ENCODE assay signal across 8 cellular contexts in the genomic region with DNA sequence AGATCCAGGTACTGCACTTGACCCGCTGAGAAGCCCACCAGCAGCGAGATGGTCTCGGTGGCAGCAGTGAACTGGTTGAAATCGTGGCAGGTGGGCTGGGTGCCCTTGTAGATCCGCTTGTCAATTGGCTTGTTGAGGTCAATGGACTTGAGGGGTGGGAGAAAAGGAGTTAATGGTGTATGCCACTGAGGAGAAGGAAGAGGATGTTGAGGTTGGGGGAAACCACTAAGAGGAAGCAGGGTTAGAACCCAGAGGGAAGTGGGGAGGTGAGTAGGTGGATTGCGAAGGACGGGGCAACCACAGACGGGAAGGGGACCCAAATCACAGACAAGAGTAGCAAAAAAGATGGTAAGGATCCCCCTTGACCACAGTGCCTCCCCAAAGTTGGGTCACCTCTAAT. TPM values are rescaled to one million over a fixed set of nuclear protein-coding genes. Genes with fewer than 3 reads are reported as not detected.
DNase-seq lines count a peak whose midpoint lies in the region; ATAC-seq and TF ChIP-seq lines count a peak whose summit lies in the region.

No MANE protein-coding gene starts in this region.

- peak; percentile 92 for DNase-seq in CD1c-positive myeloid dendritic cell (ENCODE audit: extremely low spot score)
- peak; percentile 31 to 33 for DNase-seq in activated T-cell treated with anti-CD3 and anti-CD28 coated beads, Interleukin-2, amount 50 U/mL, for 72 hours
- no peak for DNase-seq in stomach
- DNase-seq in cerebellar nuclear complex (lab: John Stamatoyannopoulos, UW) = no peak
- no peak for DNase-seq in NCI-H2227 (lab: John Stamatoyannopoulos, UW; ENCODE audit: unreplicated experiment)

- H3K27me3 ChIP-seq in muscle layer of colon (ENCODE audit: control insufficient read depth in 1 of 2, insufficient read depth in 2 of 2, low read length in 2 of 2) = peaks cover 0 to 4% of the 10 kb centered on the region in 2 donors
- H3K27me3 ChIP-seq in stomach = peaks cover 0 to 34% (median 0%) of the 10 kb centered on the region in 3 donors

- no peak overlapping the region for H3K27ac ChIP-seq in muscle layer of colon (ENCODE audit: low read depth, low read length)
- peak overlapping the region in 1 of 5 donors; percentile 86 for H3K27ac ChIP-seq in stomach

- H3K4me3 ChIP-seq in muscle layer of colon (ENCODE audit: low read depth in 1 of 2, low read length in 2 of 2) (no peak overlapping the region), stomach (peak overlapping the region in 1 of 4 donors; percentile 83)

- H3K9ac ChIP-seq in muscle layer of colon (ENCODE audit: low read length) = peak overlapping the region; percentile 28

- no peak for TF ChIP-seq CTCF in stomach (IDR thresholded peaks at IDR 0.05)

- H3K4me1 ChIP-seq in muscle layer of colon (ENCODE audit: insufficient read depth, low read length) (peaks cover 12% of the 10 kb centered on the region), stomach (peaks cover 17 to 33% (median 23%) of the 10 kb centered on the region in 4 donors)

- no peak for TF ChIP-seq EP300 in stomach (IDR thresholded peaks at IDR 0.05)

- H3K36me3 Mint-ChIP-seq in IgD-negative memory B cell = peaks cover 7% of the 10 kb centered on the region
- peaks cover 15 to 31% of the 10 kb centered on the region in 2 donors for H3K36me3 Mint-ChIP-seq in activated T-cell treated with anti-CD3 and anti-CD28 coated beads, Interleukin-2, amount 50 U/mL, for 72 hours (ENCODE audit: insufficient read depth in 2 of 2)

- H3K27me3 Mint-ChIP-seq in IgD-negative memory B cell = peaks cover 3% of the 10 kb centered on the region
- peaks cover 23% of the 10 kb centered on the region for H3K27me3 Mint-ChIP-seq in activated T-cell treated with anti-CD3 and anti-CD28 coated beads, Interleukin-2, amount 50 U/mL, for 72 hours (ENCODE audit: low read depth)

- TF ChIP-seq POLR2A in stomach (IDR thresholded peaks at IDR 0.05) = no peak

- no peaks in the 10 kb centered on the region for H3K9me3 Mint-ChIP-seq in IgD-negative memory B cell
- no peaks in the 10 kb centered on the region for H3K9me3 Mint-ChIP-seq in activated T-cell treated with anti-CD3 and anti-CD28 coated beads, Interleukin-2, amount 50 U/mL, for 72 hours

- peak overlapping the region in 2 of 3 donors; percentile 68 to 83 for H3K27ac Mint-ChIP-seq in IgD-negative memory B cell
- no peak overlapping the region for H3K27ac Mint-ChIP-seq in activated T-cell treated with anti-CD3 and anti-CD28 coated beads, Interleukin-2, amount 50 U/mL, for 72 hours

- peak overlapping the region; percentile 84 to 89 (median 86) for H3K4me3 Mint-ChIP-seq in IgD-negative memory B cell
- peak overlapping the region; percentile 87 to 93 for H3K4me3 Mint-ChIP-seq in activated T-cell treated with anti-CD3 and anti-CD28 coated beads, Interleukin-2, amount 50 U/mL, for 72 hours

- intact Hi-C loops in stomach (cut with DNase I; ENCODE audit: low total_unique reads) = no loop called here

- H3K4me1 Mint-ChIP-seq in IgD-negative memory B cell = peaks cover 25 to 29% (median 25%) of the 10 kb centered on the region in 3 donors
- peaks cover 33% of the 10 kb centered on the region for H3K4me1 Mint-ChIP-seq in activated T-cell treated with anti-CD3 and anti-CD28 coated beads, Interleukin-2, amount 50 U/mL, for 72 hours (ENCODE audit: low read depth)

- H3K9me3 ChIP-seq in muscle layer of colon (ENCODE audit: low read length) (no peaks in the 10 kb centered on the region), stomach (no peaks in the 10 kb centered on the region)

- H3K36me3 ChIP-seq in muscle layer of colon (ENCODE audit: insufficient read depth, low read length) = peaks cover 34% of the 10 kb centered on the region
- H3K36me3 ChIP-seq in stomach = peaks cover 43 to 50% (median 49%) of the 10 kb centered on the region in 4 donors

- 66 to 87% (median 84%) methylated on average over 8 of the region's 8 CpGs for WGBS in stomach, 5 donors

- no peak for ATAC-seq in activated T-cell treated with anti-CD3 and anti-CD28 coated beads, Interleukin-2, amount 50 U/mL, for 72 hours (replicated peaks in 1 of 2)
- no peak for ATAC-seq in GM21737 (IDR thresholded peaks at IDR 0.05; ENCODE audit: unreplicated experiment)

RNA-seq across cellular contexts. Expression of gene DMWD, which starts 1.7 kb away (rescaled TPM):
- polyA plus RNA-seq in IgD-negative memory B cell (16.7 TPM), stomach (10 to 100 TPM; 12.8 to 17.4 (median 15.9) TPM)
- 10 to 100 TPM; 36.7 to 54.1 TPM for total RNA-seq in activated T-cell treated with anti-CD3 and anti-CD28 coated beads, Interleukin-2, amount 50 U/mL, for 72 hours
- 10 to 100 TPM in 4 of 5 donors, 1 to 10 TPM in 1; 5.3 to 52.1 (median 27.9) TPM for total RNA-seq in stomach

RNA-seq across cellular contexts. Expression of gene DMPK, which starts 8.7 kb away (rescaled TPM):
- polyA plus RNA-seq in IgD-negative memory B cell (1.6 TPM), stomach (10 to 100 TPM; 27.2 to 76.9 (median 56.5) TPM)
- 10 to 100 TPM; 31.7 to 42.4 TPM for total RNA-seq in activated T-cell treated with anti-CD3 and anti-CD28 coated beads, Interleukin-2, amount 50 U/mL, for 72 hours
- total RNA-seq in stomach = 100 to 1,000 TPM in 2 of 5 donors, 10 to 100 TPM in 3; 53.1 to 248 (median 72.8) TPM

RNA-seq across cellular contexts. Expression of gene SIX5, which starts 21.9 kb away (rescaled TPM):
- polyA plus RNA-seq in IgD-negative memory B cell (0.41 TPM), stomach (10 to 100 TPM; 14.4 to 23.3 (median 16.6) TPM)
- total RNA-seq in activated T-cell treated with anti-CD3 and anti-CD28 coated beads, Interleukin-2, amount 50 U/mL, for 72 hours = 1 to 10 TPM; 3.7 to 5.2 TPM
- 10 to 100 TPM in 4 of 5 donors, 1 to 10 TPM in 1; 4.0 to 39.1 (median 25.9) TPM for total RNA-seq in stomach

RNA-seq across cellular contexts. Expression of gene RSPH6A, which starts 24.2 kb away (rescaled TPM):
- not detected for polyA plus RNA-seq in IgD-negative memory B cell
- total RNA-seq in activated T-cell treated with anti-CD3 and anti-CD28 coated beads, Interleukin-2, amount 50 U/mL, for 72 hours = under 1 TPM; 0.43 to 0.60 TPM
- 1 to 10 TPM in 2 of 5 donors, under 1 TPM in 1, not detected in 2; 0.37 to 5.8 (median 1.4) TPM for total RNA-seq in stomach
- not detected for polyA plus RNA-seq in stomach

RNA-seq across cellular contexts. Expression of gene MEIOSIN, which starts 57.7 kb away (rescaled TPM):
- not detected for polyA plus RNA-seq in IgD-negative memory B cell
- under 1 TPM; 0.09 to 0.19 TPM for total RNA-seq in activated T-cell treated with anti-CD3 and anti-CD28 coated beads, Interleukin-2, amount 50 U/mL, for 72 hours
- total RNA-seq in stomach = not detected
- polyA plus RNA-seq in stomach = not detected

Comparison
In these comparisons a context has a peak if more than half of its experiments do, and no peak if none do; other contexts are left out.
1. DNase-seq: peak in CD1c-positive myeloid dendritic cell (single experiment) and activated T-cell treated with anti-CD3 and anti-CD28 coated beads, Interleukin-2, amount 50 U/mL, for 72 hours (2 of 2); none in stomach (single experiment), cerebellar nuclear complex (0 of 2) and NCI-H2227 (single experiment).